Comparison of ENCODE assay signal across 16 cellular contexts in genomic region chr2:218583983-218584850, GRCh38. TPM values are rescaled to one million over a fixed set of nuclear protein-coding genes. Genes with fewer than 3 reads are reported as not detected.
DNase-seq lines count a peak whose midpoint lies in the region; ATAC-seq and TF ChIP-seq lines count a peak whose summit lies in the region.
"Had no signal": no experiment of that assay in that cellular context is flagged by ENCODE, and none has a peak within 500 bp of the region (broad histone marks: within the 10 kb centered on the region; RNA-seq: fewer than 3 reads in every experiment).

No MANE protein-coding gene starts in this region.

- H3K27ac ChIP-seq in OCI-LY1 (ENCODE audit: low read depth, low read length, poor library complexity, severe bottlenecking) = no peak overlapping the region

- DNase-seq in natural killer cell (no peak), endothelial cell (ENCODE audit: low spot score) (peak; percentile 18), NCI-H2081 (lab: John Stamatoyannopoulos, UW) (no peak), NCI-H526 (lab: John Stamatoyannopoulos, UW) (no peak), AML-193 (lab: John Stamatoyannopoulos, UW) (no peak), SKM-1 (lab: John Stamatoyannopoulos, UW; ENCODE audit: unreplicated experiment) (no peak)
- DNase-seq in natural killer cell treated with Interleukin-12 subunit alpha and Interleukin-12 subunit beta and Interleukin-15 and Interleukin-18, amount 100 ng/mL, for 72 hours (ENCODE audit: low spot score) = no peak
- DNase-seq: activated B cell treated with CpG ODN at 0.5 μM for 24 hours; activated CD8-positive, alpha-beta T cell treated with anti-CD3 and anti-CD28 coated beads, Interleukin-2, amount 10 ng/mL, durations not matched to agents 7 days and 5 days; hippocampal formation; NCI-H1092 treated with DMSO at 0.1 percent for 48 hours; NCI-H2171; NCI-H82; stimulated activated CD4-positive, alpha-beta T cell treated with anti-CD3 and anti-CD28 coated beads, Interleukin-15, amount 100 ng/mL, for 24 hours had no signal

- H3K4me3 Mint-ChIP-seq in natural killer cell = no peak overlapping the region
- H3K4me3 Mint-ChIP-seq in natural killer cell treated with Interleukin-12 subunit alpha and Interleukin-12 subunit beta and Interleukin-15 and Interleukin-18, amount 100 ng/mL, for 72 hours = no peak overlapping the region
- H3K4me3 Mint-ChIP-seq in endothelial cell (ENCODE audit: unreplicated experiment) = no peak overlapping the region
- H3K4me3 Mint-ChIP-seq: activated B cell treated with CpG ODN at 0.5 μM for 24 hours; activated CD8-positive, alpha-beta T cell treated with anti-CD3 and anti-CD28 coated beads, Interleukin-2, amount 10 ng/mL, durations not matched to agents 7 days and 5 days; T-helper 1 cell treated with Interleukin-12 subunit alpha and Interleukin-12 subunit beta and Interleukin-4 antibody, amounts not matched to agents 30 μg/mL and 1 μg/mL, for 36 hours had no signal

- no peaks in the 10 kb centered on the region for H3K9me3 ChIP-seq in OCI-LY1 (ENCODE audit: low read length)

- no peak for ATAC-seq in natural killer cell
- no peak for ATAC-seq in natural killer cell treated with Interleukin-12 subunit alpha and Interleukin-12 subunit beta and Interleukin-15 and Interleukin-18, amount 100 ng/mL, for 72 hours
- ATAC-seq: activated CD8-positive, alpha-beta T cell treated with anti-CD3 and anti-CD28 coated beads, Interleukin-2, amount 10 ng/mL, durations not matched to agents 7 days and 5 days had no signal

- peaks cover 3% of the 10 kb centered on the region; the same call in 1 of the 2 replicates for H3K79me2 ChIP-seq in OCI-LY1 (ENCODE audit: insufficient read depth, low read length)

- H3K4me1 ChIP-seq in OCI-LY1 (ENCODE audit: insufficient read depth, low read length, severe bottlenecking) = no peaks in the 10 kb centered on the region

- no peaks in the 10 kb centered on the region; the same call in 1 of the 2 replicates for H4K20me1 ChIP-seq in OCI-LY1 (ENCODE audit: insufficient read depth, low read length)

- no peaks in the 10 kb centered on the region for H3K9me2 ChIP-seq in OCI-LY1 (ENCODE audit: low read depth, low read length)

- H3K4me2 ChIP-seq in OCI-LY1 (ENCODE audit: low read length) = no peak overlapping the region

- no peak overlapping the region for H3K9ac ChIP-seq in OCI-LY1 (ENCODE audit: low read length)

- peaks cover 12% of the 10 kb centered on the region for H3K36me3 Mint-ChIP-seq in natural killer cell
- H3K36me3 Mint-ChIP-seq in natural killer cell treated with Interleukin-12 subunit alpha and Interleukin-12 subunit beta and Interleukin-15 and Interleukin-18, amount 100 ng/mL, for 72 hours = peaks cover 30% of the 10 kb centered on the region
- peaks cover 21% of the 10 kb centered on the region for H3K36me3 Mint-ChIP-seq in endothelial cell (ENCODE audit: low read depth, unreplicated experiment)

- H3K9me3 Mint-ChIP-seq in natural killer cell (no peaks in the 10 kb centered on the region), endothelial cell (ENCODE audit: unreplicated experiment) (no peaks in the 10 kb centered on the region)
- H3K9me3 Mint-ChIP-seq in natural killer cell treated with Interleukin-12 subunit alpha and Interleukin-12 subunit beta and Interleukin-15 and Interleukin-18, amount 100 ng/mL, for 72 hours = no peaks in the 10 kb centered on the region
- H3K9me3 Mint-ChIP-seq: activated B cell treated with CpG ODN at 0.5 μM for 24 hours; T-helper 1 cell treated with Interleukin-12 subunit alpha and Interleukin-12 subunit beta and Interleukin-4 antibody, amounts not matched to agents 30 μg/mL and 1 μg/mL, for 36 hours had no signal

- no peak overlapping the region for H3K4me3 ChIP-seq in OCI-LY1 (ENCODE audit: low read depth, low read length, poor library complexity, severe bottlenecking)

- H3K27me3 Mint-ChIP-seq in natural killer cell (ENCODE audit: low read depth in 2 of 2) (no peaks in the 10 kb centered on the region), endothelial cell (ENCODE audit: unreplicated experiment) (peaks cover 1% of the 10 kb centered on the region)
- no peaks in the 10 kb centered on the region for H3K27me3 Mint-ChIP-seq in natural killer cell treated with Interleukin-12 subunit alpha and Interleukin-12 subunit beta and Interleukin-15 and Interleukin-18, amount 100 ng/mL, for 72 hours
- H3K27me3 Mint-ChIP-seq: activated B cell treated with CpG ODN at 0.5 μM for 24 hours had no signal

- peaks cover 79% of the 10 kb centered on the region for H3K36me3 ChIP-seq in OCI-LY1 (ENCODE audit: insufficient read depth, low read length)

- no peaks in the 10 kb centered on the region for H3F3A ChIP-seq in OCI-LY1 (ENCODE audit: insufficient read depth, low read length)

- peaks cover 8 to 14% of the 10 kb centered on the region in 2 donors for H3K4me1 Mint-ChIP-seq in natural killer cell
- peaks cover 14 to 21% of the 10 kb centered on the region in 2 donors for H3K4me1 Mint-ChIP-seq in natural killer cell treated with Interleukin-12 subunit alpha and Interleukin-12 subunit beta and Interleukin-15 and Interleukin-18, amount 100 ng/mL, for 72 hours (ENCODE audit: low read depth in 2 of 2)
- no peaks in the 10 kb centered on the region for H3K4me1 Mint-ChIP-seq in endothelial cell (ENCODE audit: unreplicated experiment)

- intact Hi-C loops in natural killer cell (cut with micrococcal nuclease) = no loop called here

- no peak overlapping the region for H2AFZ ChIP-seq in OCI-LY1 (ENCODE audit: low read length)

- TF ChIP-seq CTCF in natural killer cell (IDR thresholded peaks at IDR 0.05) (no peak), OCI-LY1 (IDR thresholded peaks at IDR 0.05; ENCODE audit: low read length) (0 out of 2 replicates have a peak, but pooled peaks have one; percentile 15), endothelial cell (IDR thresholded peaks at IDR 0.05; ENCODE audit: unreplicated experiment) (no peak)

- H3K27ac Mint-ChIP-seq in natural killer cell (peak overlapping the region; percentile 27 to 61), endothelial cell (ENCODE audit: unreplicated experiment) (no peak overlapping the region)
- no peak overlapping the region for H3K27ac Mint-ChIP-seq in natural killer cell treated with Interleukin-12 subunit alpha and Interleukin-12 subunit beta and Interleukin-15 and Interleukin-18, amount 100 ng/mL, for 72 hours
- H3K27ac Mint-ChIP-seq: activated B cell treated with CpG ODN at 0.5 μM for 24 hours; T-helper 1 cell treated with Interleukin-12 subunit alpha and Interleukin-12 subunit beta and Interleukin-4 antibody, amounts not matched to agents 30 μg/mL and 1 μg/mL, for 36 hours had no signal

- no peaks in the 10 kb centered on the region for H3K27me3 ChIP-seq in OCI-LY1 (ENCODE audit: insufficient read depth, low read length)

RNA-seq across cellular contexts. Expression of gene CNOT9, which starts 15.6 kb away (rescaled TPM):
- total RNA-seq in natural killer cell (10 to 100 TPM; 61.4 to 66.7 (median 66.3) TPM), endothelial cell (ENCODE audit: unreplicated experiment) (56.1 TPM)
- 100 to 1,000 TPM in 1 of 2 donors, 10 to 100 TPM in 1; 92.9 to 147 TPM for total RNA-seq in natural killer cell treated with Interleukin-12 subunit alpha and Interleukin-12 subunit beta and Interleukin-15 and Interleukin-18, amount 100 ng/mL, for 72 hours

RNA-seq across cellular contexts. Expression of gene USP37, which starts 16.1 kb away (rescaled TPM):
- total RNA-seq in natural killer cell = 10 to 100 TPM; 18.3 to 26.2 (median 21.6) TPM
- 10 to 100 TPM; 34.0 to 63.8 TPM for total RNA-seq in natural killer cell treated with Interleukin-12 subunit alpha and Interleukin-12 subunit beta and Interleukin-15 and Interleukin-18, amount 100 ng/mL, for 72 hours
- total RNA-seq in endothelial cell (ENCODE audit: unreplicated experiment) = 16.1 TPM

RNA-seq across cellular contexts. Expression of gene PLCD4, which starts 23.5 kb away (rescaled TPM):
- total RNA-seq in natural killer cell (under 1 TPM; 0.43 to 0.83 (median 0.54) TPM), endothelial cell (ENCODE audit: unreplicated experiment) (90.2 TPM)
- total RNA-seq in natural killer cell treated with Interleukin-12 subunit alpha and Interleukin-12 subunit beta and Interleukin-15 and Interleukin-18, amount 100 ng/mL, for 72 hours = under 1 TPM in 1 of 2 donors, not detected in 1; 0.74 TPM

Comparison
In these comparisons a context has a peak if more than half of its experiments do, and no peak if none do; other contexts are left out.
1. H3K27ac Mint-ChIP-seq: peak in natural killer cell (2 of 2); none in natural killer cell treated with Interleukin-12 subunit alpha and Interleukin-12 subunit beta and Interleukin-15 and Interleukin-18, amount 100 ng/mL, for 72 hours (0 of 2) and endothelial cell (single experiment).
2. RNA of gene PLCD4, which starts 23.5 kb away (total RNA-seq): 90.2 TPM in endothelial cell (single experiment); 0.74 TPM in natural killer cell treated with Interleukin-12 subunit alpha and Interleukin-12 subunit beta and Interleukin-15 and Interleukin-18, amount 100 ng/mL, for 72 hours and 0.43 to 0.83 TPM in natural killer cell; every median in the first group is over 10 times any median in the second.